Comparison of ENCODE assay signal across 28 cellular contexts in the genomic region with DNA sequence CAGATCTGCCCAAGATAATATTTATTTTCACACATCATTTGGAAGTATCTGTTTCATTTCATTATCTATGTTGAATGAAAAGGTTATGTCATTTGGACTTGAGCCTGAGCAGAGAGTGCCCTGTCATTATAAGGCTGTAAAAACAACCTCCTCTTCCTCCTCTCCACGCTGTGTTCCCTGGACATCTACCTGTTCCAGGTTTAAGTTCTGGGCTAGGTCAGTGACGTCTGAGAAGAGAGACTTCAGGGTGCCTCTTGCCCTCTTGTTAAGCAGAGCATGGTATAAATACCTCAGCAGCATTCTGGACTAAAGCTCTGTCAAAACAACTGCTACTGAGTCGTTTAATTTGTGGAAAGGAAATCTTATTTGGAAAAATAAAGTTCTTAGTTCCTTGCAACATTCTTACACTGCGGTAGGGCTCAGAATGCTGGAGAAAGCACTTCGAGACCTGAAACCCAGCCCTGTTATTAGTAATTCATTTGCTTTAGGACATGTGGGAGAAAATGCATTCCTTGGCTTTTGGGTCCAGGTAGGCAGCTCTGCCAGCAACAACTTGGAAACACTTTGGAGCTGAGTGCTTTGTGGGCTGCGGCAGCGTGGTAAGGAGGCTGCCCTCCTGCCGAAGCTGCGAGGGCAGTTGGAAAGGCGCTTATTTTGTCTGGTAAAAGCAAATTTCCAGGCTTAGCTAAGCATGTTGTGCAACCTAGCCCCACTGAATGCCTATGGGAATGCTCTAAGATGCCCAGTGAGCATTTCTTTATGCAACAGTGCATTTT.
DNase-seq lines count a peak whose midpoint lies in the region; ATAC-seq, FAIRE-seq and TF ChIP-seq lines count a peak whose summit lies in the region.
"Had no signal": no experiment of that assay in that cellular context is flagged by ENCODE, and none has a peak within 500 bp of the region (broad histone marks: within the 10 kb centered on the region; RNA-seq: fewer than 3 reads in every experiment).

No MANE protein-coding gene starts in this region.

- TF ChIP-seq POLR2A in HepG2 (IDR thresholded peaks at IDR 0.05; ENCODE audit: insufficient read depth in 1 of 2, low read depth in 2 of 2, low read length in 2 of 2) (no peak), right lobe of liver (IDR thresholded peaks at IDR 0.05) (no peak), erythroblast (IDR thresholded peaks at IDR 0.05; ENCODE audit: low read length) (no peak)

- TF ChIP-seq CTCF in HepG2 (CRISPR knock-in tag; IDR thresholded peaks at IDR 0.05) (no peak), right lobe of liver (IDR thresholded peaks at IDR 0.05) (no peak), fibroblast of mammary gland (conservative IDR thresholded peaks at IDR 0.05; ENCODE audit: control insufficient read depth, insufficient read depth, low read depth, low read length) (no peak), mucosa of descending colon (IDR thresholded peaks at IDR 0.05) (no peak)

- H3K27ac ChIP-seq in HepG2 (ENCODE audit: extremely low read length, insufficient read depth, low read length): no peak overlapping the region
- H3K27ac ChIP-seq in right lobe of liver: no peak overlapping the region
- H3K27ac ChIP-seq in aorta (ENCODE audit: low read depth in 1 of 2, low read length in 2 of 2): no peak overlapping the region
- H3K27ac ChIP-seq: A549, BLaER1, brain microvascular endothelial cell, colonic mucosa, esophagus squamous epithelium, left ventricle myocardium inferior, vagina had no signal

- intact Hi-C loops in HepG2 (cut with micrococcal nuclease; ENCODE audit: unreplicated experiment) (loop anchor here (2.0 kb wide), 1 partner anchor 75 kb away; no protein-coding TSS in a partner anchor), right lobe of liver (cut with DNase I) (loop anchor here in 1 of 2 donors (10.0 kb wide), 1 partner anchor 173 kb away; no protein-coding TSS in a partner anchor), mucosa of descending colon (cut with DNase I, micrococcal nuclease) (no loop called here), aorta (cut with DNase I) (no loop called here), posterior cingulate gyrus (cut with DNase I) (no loop called here)

- BruUV-seq in HepG2 (replicated peaks; lab: Mats Ljungman, UMichigan): no TSS peak

- H4K20me1 ChIP-seq in HepG2 (ENCODE audit: insufficient read depth, low read length): no peaks in the 10 kb centered on the region
- H4K20me1 ChIP-seq: BLaER1 had no signal

- in situ Hi-C loops in HepG2 (cut with HindIII; ENCODE audit: extremely low pct_ligation_motif_present, low pct_unique_long_range_greater_than_20kb): loop anchor here (10.0 kb wide), 3 partner anchors 173 to 543 kb away; no protein-coding TSS in a partner anchor

- peaks cover 31% of the 10 kb centered on the region for H3K4me1 ChIP-seq in HepG2 (ENCODE audit: insufficient read depth, low read length)
- no peaks in the 10 kb centered on the region for H3K4me1 ChIP-seq in right lobe of liver
- peaks cover 17% of the 10 kb centered on the region for H3K4me1 ChIP-seq in mucosa of descending colon (ENCODE audit: low read depth)
- H3K4me1 ChIP-seq in aorta (ENCODE audit: control insufficient read depth in 1 of 2, insufficient read depth in 2 of 2, low read length in 2 of 2): peaks cover 0 to 2% of the 10 kb centered on the region in 2 donors
- H3K4me1 ChIP-seq: A549, left ventricle myocardium inferior, vagina had no signal

- no peak for FAIRE-seq in HepG2 (lab: Jason Lieb, UNC)
- FAIRE-seq: A549, H1, K562 had no signal

- H3K9ac ChIP-seq in HepG2 (ENCODE audit: insufficient read depth, low read depth, low read length): no peak overlapping the region
- H3K9ac ChIP-seq: BLaER1 had no signal

- TF ChIP-seq RAD21 in HepG2 (CRISPR knock-in tag; IDR thresholded peaks at IDR 0.05): no peak

- POLR2A ChIA-PET in HepG2 (lab: Yijun Ruan, JAX): no interaction called here

- H3K79me2 ChIP-seq in HepG2 (ENCODE audit: insufficient read depth, low read length): no peaks in the 10 kb centered on the region

- TF ChIP-seq EP300 in HepG2 (IDR thresholded peaks at IDR 0.05; ENCODE audit: low read depth in 2 of 2, low read length in 2 of 2) (no peak), HepG2 (CRISPR knock-in tag; IDR thresholded peaks at IDR 0.05; ENCODE audit: borderline replicate concordance) (no peak)

- CTCF ChIA-PET in HepG2 (lab: Yijun Ruan, JAX; ENCODE audit: low intra/inter-chr PET ratio, low total read pairs): no interaction called here

- ATAC-seq in HepG2: no peak
- ATAC-seq in right lobe of liver: no peak
- peak; percentile 67 for ATAC-seq in mucosa of descending colon
- ATAC-seq in aorta (ENCODE audit: low FRiP score): peak; percentile 59
- ATAC-seq: A549; activated CD8-positive, alpha-beta T cell treated with anti-CD3 and anti-CD28 coated beads for 36 hours; activated naive CD8-positive, alpha-beta T cell treated with anti-CD3 and anti-CD28 coated beads, Interleukin-2, amount 50 U/mL, for 24 hours; effector memory CD8-positive, alpha-beta T cell had no signal

- no peak overlapping the region for H2AFZ ChIP-seq in HepG2 (ENCODE audit: low read length)

- no peak for DNase-seq in HepG2 (ENCODE audit: low spot score)
- no peak for DNase-seq in right lobe of liver
- DNase-seq in fibroblast of mammary gland (ENCODE audit: low read depth): peak; percentile 38
- no peak for DNase-seq in mucosa of descending colon
- no peak for DNase-seq in aorta
- no peak for DNase-seq in NK-92 treated with Interleukin-12 subunit alpha and Interleukin-12 subunit beta, amount 100 ng/mL, for 24 hours (lab: John Stamatoyannopoulos, UW)
- DNase-seq in erythroblast (lab: John Stamatoyannopoulos, UW): no peak
- DNase-seq in posterior cingulate gyrus: no peak
- DNase-seq: activated CD4-positive, CD25-positive, alpha-beta regulatory T cell treated with anti-CD3 and anti-CD28 coated beads, Interleukin-2, amount 50 U/mL, for 72 hours; activated CD8-positive, alpha-beta T cell treated with anti-CD3 and anti-CD28 coated beads for 36 hours; activated gamma-delta T cell; activated naive CD8-positive, alpha-beta T cell treated with anti-CD3 and anti-CD28 coated beads, Interleukin-2, amount 50 U/mL, for 24 hours; brain microvascular endothelial cell; colonic mucosa; COR-L47; DND-41; effector memory CD8-positive, alpha-beta T cell; esophagus squamous epithelium; head of caudate nucleus; left ventricle myocardium inferior; NCI-H1436 treated with DMSO at 0.1 percent for 48 hours; NCI-H510A treated with DMSO at 0.1 percent for 48 hours; RPMI8226 had no signal

- H3K27me3 ChIP-seq in HepG2 (ENCODE audit: control insufficient read depth in 1 of 2, insufficient read depth in 2 of 2, low read length in 2 of 2) (peaks cover 0 to 1% of the 10 kb centered on the region in 2 experiments; a peak in 2 of 5 replicates), right lobe of liver (no peaks in the 10 kb centered on the region), aorta (ENCODE audit: control insufficient read depth in 1 of 2, insufficient read depth in 2 of 2, low read length in 1 of 2) (no peaks in the 10 kb centered on the region)
- H3K27me3 ChIP-seq: BLaER1, brain microvascular endothelial cell, colonic mucosa, esophagus squamous epithelium, vagina had no signal

- H3K4me3 ChIP-seq in HepG2 (replicated peaks in 1 of 3; ENCODE audit: insufficient read depth in 1 of 3, low read depth in 2 of 3, low read length in 3 of 3): no peak overlapping the region
- H3K4me3 ChIP-seq in right lobe of liver: no peak overlapping the region
- no peak overlapping the region for H3K4me3 ChIP-seq in fibroblast of mammary gland (ENCODE audit: control insufficient read depth, low read depth, low read length)
- H3K4me3 ChIP-seq in mucosa of descending colon: no peak overlapping the region
- H3K4me3 ChIP-seq in aorta (ENCODE audit: low read length in 2 of 2): no peak overlapping the region
- H3K4me3 ChIP-seq: A549, BLaER1, colonic mucosa, esophagus squamous epithelium, K562, left ventricle myocardium inferior, vagina had no signal

- 53% methylated on average over 10 of the region's 10 CpGs for WGBS in HepG2 (ENCODE audit: low lambda C conversion rate)
- WGBS in right lobe of liver (ENCODE audit: insufficient coverage, low coverage, low lambda C conversion rate, missing lambda C conversion rate): 60% methylated on average over 7 of the region's 10 CpGs
- WGBS in aorta, 2 donors: 18 to 19% methylated on average over 10 of the region's 10 CpGs

- H3K9me3 ChIP-seq in HepG2 (ENCODE audit: low read length) (no peaks in the 10 kb centered on the region), right lobe of liver (no peaks in the 10 kb centered on the region), mucosa of descending colon (no peaks in the 10 kb centered on the region), aorta (ENCODE audit: control insufficient read depth, low read length) (no peaks in the 10 kb centered on the region)
- H3K9me3 ChIP-seq: A549, BLaER1, colonic mucosa, esophagus squamous epithelium, left ventricle myocardium inferior, vagina had no signal

- no peak overlapping the region for H3K4me2 ChIP-seq in HepG2 (ENCODE audit: low read depth, low read length)
- H3K4me2 ChIP-seq: A549 had no signal

- H3K36me3 ChIP-seq in HepG2 (replicated peaks in 1 of 2; ENCODE audit: control insufficient read depth in 1 of 2, insufficient read depth in 2 of 2, low read length in 2 of 2) (no peaks in the 10 kb centered on the region), right lobe of liver (no peaks in the 10 kb centered on the region), mucosa of descending colon (ENCODE audit: low read depth) (no peaks in the 10 kb centered on the region), aorta (ENCODE audit: control insufficient read depth in 1 of 2, insufficient read depth in 2 of 2, low read length in 1 of 2) (no peaks in the 10 kb centered on the region)
- H3K36me3 ChIP-seq: BLaER1, brain microvascular endothelial cell, colonic mucosa, esophagus squamous epithelium, left ventricle myocardium inferior, vagina had no signal

TF ChIP-seq in HepG2, 621 proteins besides CTCF, POLR2A, EP300 and RAD21 (continues in another document):
- TF ChIP-seq CEBPB (IDR thresholded peaks at IDR 0.05; ENCODE audit: borderline replicate concordance, low read depth, low read length): peak; percentile 50; the same call in 1 of the 2 replicates

Comparison
In these comparisons a context has a peak if more than half of its experiments do, and no peak if none do; other contexts are left out.
1. ATAC-seq: peak in mucosa of descending colon (single experiment) and aorta (single experiment); none in HepG2 (single experiment) and right lobe of liver (0 of 4).